Comparison of ENCODE assay signal across 8 cellular contexts in the genomic region with DNA sequence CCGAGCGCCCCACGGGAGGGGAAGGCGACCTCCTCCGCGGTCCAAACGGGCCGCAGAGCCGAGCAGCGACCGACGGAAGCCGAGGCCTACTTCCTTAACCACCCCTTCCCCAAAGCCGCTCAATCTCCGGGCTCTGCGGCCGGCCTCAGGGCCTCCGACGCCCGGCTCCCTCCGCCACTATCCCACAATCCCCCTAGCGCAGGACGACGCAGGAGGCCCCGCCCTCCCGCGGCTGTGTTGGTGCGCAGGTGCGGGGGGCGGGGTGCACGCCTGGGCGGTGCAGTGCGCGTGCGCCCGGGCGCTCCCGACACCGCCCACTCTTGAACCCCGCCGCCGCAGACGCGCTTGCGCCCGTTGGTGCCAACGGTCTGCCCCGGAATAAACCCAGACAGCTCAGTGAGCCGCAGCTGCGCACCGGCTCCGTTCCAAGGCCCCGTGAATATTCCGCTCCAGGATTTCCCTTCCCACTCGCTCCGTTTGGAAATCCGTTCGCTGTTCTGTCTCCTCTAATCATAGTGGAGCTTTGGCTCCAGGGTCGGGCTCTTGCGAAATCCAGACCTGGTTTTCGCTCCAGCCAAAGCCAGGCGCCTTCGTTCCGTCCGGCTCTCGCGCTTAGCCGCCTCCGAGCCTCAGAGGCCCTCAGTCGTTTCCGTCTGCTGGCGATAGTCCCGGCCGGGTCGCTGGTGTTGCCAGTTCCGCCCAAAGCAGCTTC.
DNase-seq lines count a peak whose midpoint lies in the region; ATAC-seq and TF ChIP-seq lines count a peak whose summit lies in the region.

A gene with protein sequence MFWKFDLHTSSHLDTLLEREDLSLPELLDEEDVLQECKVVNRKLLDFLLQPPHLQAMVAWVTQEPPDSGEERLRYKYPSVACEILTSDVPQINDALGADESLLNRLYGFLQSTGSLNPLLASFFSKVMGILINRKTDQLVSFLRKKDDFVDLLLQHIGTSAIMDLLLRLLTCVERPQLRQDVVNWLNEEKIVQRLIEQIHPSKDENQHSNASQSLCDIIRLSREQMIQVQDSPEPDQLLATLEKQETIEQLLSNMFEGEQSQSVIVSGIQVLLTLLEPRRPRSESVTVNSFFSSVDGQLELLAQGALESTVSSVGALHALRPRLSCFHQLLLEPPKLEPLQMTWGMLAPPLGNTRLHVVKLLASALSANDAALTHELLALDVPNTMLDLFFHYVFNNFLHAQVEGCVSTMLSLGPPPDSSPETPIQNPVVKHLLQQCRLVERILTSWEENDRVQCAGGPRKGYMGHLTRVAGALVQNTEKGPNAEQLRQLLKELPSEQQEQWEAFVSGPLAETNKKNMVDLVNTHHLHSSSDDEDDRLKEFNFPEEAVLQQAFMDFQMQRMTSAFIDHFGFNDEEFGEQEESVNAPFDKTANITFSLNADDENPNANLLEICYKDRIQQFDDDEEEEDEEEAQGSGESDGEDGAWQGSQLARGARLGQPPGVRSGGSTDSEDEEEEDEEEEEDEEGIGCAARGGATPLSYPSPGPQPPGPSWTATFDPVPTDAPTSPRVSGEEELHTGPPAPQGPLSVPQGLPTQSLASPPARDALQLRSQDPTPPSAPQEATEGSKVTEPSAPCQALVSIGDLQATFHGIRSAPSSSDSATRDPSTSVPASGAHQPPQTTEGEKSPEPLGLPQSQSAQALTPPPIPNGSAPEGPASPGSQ (minus strand): TSS at position 190 of the 712 bp plus-strand sequence. CDS start 11,914 bp downstream, outside the sequence.

- ATAC-seq in GM19025 (IDR thresholded peaks at IDR 0.05; ENCODE audit: low read depth, unreplicated experiment): peak; percentile 69
- peak; percentile 70 for ATAC-seq in HG03342 (IDR thresholded peaks at IDR 0.05; ENCODE audit: unreplicated experiment)
- peak; percentile 73 for ATAC-seq in central memory CD8-positive, alpha-beta T cell (replicated peaks; ENCODE audit: extremely low read depth, poor library complexity, severe bottlenecking)

- H3K4me3 Mint-ChIP-seq in central memory CD8-positive, alpha-beta T cell: peak within 1 kb of the TSS; percentile 98

- TF ChIP-seq CTCF in AG09309 (IDR thresholded peaks at IDR 0.05; ENCODE audit: control insufficient read depth, insufficient read depth, low read depth, low read length, missing control alignments): no peak

- peak within 1 kb of the TSS; percentile 97 for H3K27ac Mint-ChIP-seq in central memory CD8-positive, alpha-beta T cell (ENCODE audit: low read depth)

- peak within 1 kb of the TSS; percentile 94 for H3K4me3 ChIP-seq in AG09309 (ENCODE audit: control insufficient read depth, low read depth, low read length)

- H3K4me1 Mint-ChIP-seq in central memory CD8-positive, alpha-beta T cell: peaks cover 52% of the 10 kb centered on the region

- peak; percentile 99 for DNase-seq in AG09309 (ENCODE audit: low read depth)
- peak; percentile 99 to 100 for DNase-seq in NCI-H446 (lab: John Stamatoyannopoulos, UW)
- DNase-seq in activated CD4-positive, CD25-positive, alpha-beta regulatory T cell treated with anti-CD3 and anti-CD28 coated beads, Interleukin-2, amount 50 U/mL, for 16 hours (ENCODE audit: low read depth, low spot score): peak; percentile 83
- DNase-seq in central memory CD8-positive, alpha-beta T cell (ENCODE audit: low spot score in 2 of 2): peak; percentile 92 to 94
- peak; percentile 100 for DNase-seq in iris pigment epithelial cell (ENCODE audit: low read depth)
- peak; percentile 89 to 94 for DNase-seq in stimulated activated CD4-positive, alpha-beta T cell treated with anti-CD3 and anti-CD28 coated beads, Interleukin-12 subunit alpha, Interleukin-12 subunit beta, amount 100 ng/mL, for 24 hours (ENCODE audit: low read depth in 2 of 2)

- no peaks in the 10 kb centered on the region for H3K9me3 Mint-ChIP-seq in central memory CD8-positive, alpha-beta T cell

- no peaks in the 10 kb centered on the region for H3K27me3 Mint-ChIP-seq in central memory CD8-positive, alpha-beta T cell

- H3K36me3 Mint-ChIP-seq in central memory CD8-positive, alpha-beta T cell (ENCODE audit: insufficient read depth): peaks cover 19% of the 10 kb centered on the region

Comparison
In these comparisons a context has a peak if more than half of its experiments do, and no peak if none do; other contexts are left out.
1. Peak in every context shown above with its lines: DNase-seq, ATAC-seq and H3K4me3 ChIP-seq.